Comparison of ENCODE assay signal across 8 cellular contexts in genomic region chr3:3125977-3126376, GRCh38. TPM values are rescaled to one million over a fixed set of nuclear protein-coding genes. Genes with fewer than 3 reads are reported as not detected.
DNase-seq lines count a peak whose midpoint lies in the region; ATAC-seq and TF ChIP-seq lines count a peak whose summit lies in the region.

No MANE protein-coding gene starts in this region.

- no peaks in the 10 kb centered on the region for H4K20me1 ChIP-seq in SK-N-SH (ENCODE audit: insufficient read depth)

- H3K4me1 Mint-ChIP-seq in activated naive CD8-positive, alpha-beta T cell treated with anti-CD3 and anti-CD28 coated beads for 36 hours = peaks cover 22% of the 10 kb centered on the region
- peaks cover 33 to 49% of the 10 kb centered on the region in 2 donors for H3K4me1 Mint-ChIP-seq in immature natural killer cell

- H2AFZ ChIP-seq in SK-N-SH (ENCODE audit: low read depth) = peak overlapping the region; percentile 99

- peak overlapping the region; percentile 90 to 92 for H3K27ac ChIP-seq in SK-N-SH (ENCODE audit: low read depth in 2 of 2, low read length in 1 of 2)
- H3K27ac ChIP-seq in stomach smooth muscle (ENCODE audit: low read length) = peak overlapping the region; percentile 80

- H3K36me3 Mint-ChIP-seq in activated naive CD8-positive, alpha-beta T cell treated with anti-CD3 and anti-CD28 coated beads for 36 hours = peaks cover 40% of the 10 kb centered on the region
- peaks cover 0 to 9% (median 3%) of the 10 kb centered on the region in 3 donors for H3K36me3 Mint-ChIP-seq in immature natural killer cell

- no peak for ATAC-seq in SK-N-SH treated with all-trans-retinoic acid at 6 μM for 48 hours

- TF ChIP-seq CTCF in SK-N-SH (IDR thresholded peaks at IDR 0.05) = no peak

- peaks cover 4% of the 10 kb centered on the region for H3F3A ChIP-seq in SK-N-SH (replicated peaks; ENCODE audit: insufficient read depth)

- H3K9me3 ChIP-seq in SK-N-SH (no peaks in the 10 kb centered on the region), stomach smooth muscle (ENCODE audit: control insufficient read depth in 2 of 2, low read length in 2 of 2) (no peaks in the 10 kb centered on the region)

- no peak for TF ChIP-seq RAD21 in SK-N-SH (IDR thresholded peaks at IDR 0.05; ENCODE audit: low read length)

- peak overlapping the region; percentile 97 for H3K4me3 Mint-ChIP-seq in activated naive CD8-positive, alpha-beta T cell treated with anti-CD3 and anti-CD28 coated beads for 36 hours
- peak overlapping the region; percentile 94 to 99 (median 98) for H3K4me3 Mint-ChIP-seq in immature natural killer cell

- POLR2A ChIA-PET in SK-N-SH (lab: Yijun Ruan, JAX) = no interaction called here

- DNase-seq in SK-N-SH (no peak), immature natural killer cell (no peak), NCI-H748 (lab: John Stamatoyannopoulos, UW; ENCODE audit: unreplicated experiment) (no peak), NCI-H446 treated with DMSO at 0.1 percent for 48 hours (lab: John Stamatoyannopoulos, UW) (no peak), NCI-H774 (lab: John Stamatoyannopoulos, UW) (no peak)
- DNase-seq in activated naive CD8-positive, alpha-beta T cell treated with anti-CD3 and anti-CD28 coated beads for 36 hours = no peak

- H3K36me3 ChIP-seq in SK-N-SH (replicated peaks in 1 of 2; ENCODE audit: control insufficient read depth in 1 of 2, insufficient read depth in 2 of 2, low read length in 1 of 2) = peaks cover 16 to 23% of the 10 kb centered on the region in 2 experiments
- H3K36me3 ChIP-seq in stomach smooth muscle (ENCODE audit: control insufficient read depth in 2 of 2, insufficient read depth in 2 of 2, low read length in 2 of 2) = peaks cover 0 to 4% of the 10 kb centered on the region in 2 donors

- H3K4me1 ChIP-seq in SK-N-SH (ENCODE audit: control insufficient read depth in 1 of 2, insufficient read depth in 2 of 2, low read depth in 1 of 2, low read length in 1 of 2) (peaks cover 0 to 8% of the 10 kb centered on the region in 2 experiments; a peak in 2 of 4 replicates), stomach smooth muscle (ENCODE audit: control insufficient read depth, insufficient read depth, low read length) (peaks cover 17% of the 10 kb centered on the region)

- H3K27ac Mint-ChIP-seq in activated naive CD8-positive, alpha-beta T cell treated with anti-CD3 and anti-CD28 coated beads for 36 hours = peak overlapping the region; percentile 99
- peak overlapping the region; percentile 98 to 99 (median 99) for H3K27ac Mint-ChIP-seq in immature natural killer cell

- CTCF ChIA-PET in SK-N-SH (lab: Yijun Ruan, JAX) = no interaction called here

- H3K27me3 ChIP-seq in SK-N-SH (ENCODE audit: insufficient read depth) (no peaks in the 10 kb centered on the region), stomach smooth muscle (ENCODE audit: control insufficient read depth in 1 of 2, insufficient read depth in 2 of 2, low read length in 2 of 2) (no peaks in the 10 kb centered on the region)

- no peak for TF ChIP-seq EP300 in SK-N-SH (IDR thresholded peaks at IDR 0.05; ENCODE audit: borderline replicate concordance in 1 of 2, low read depth in 1 of 2, low read length in 1 of 2)

- H3K9me3 Mint-ChIP-seq in activated naive CD8-positive, alpha-beta T cell treated with anti-CD3 and anti-CD28 coated beads for 36 hours = no peaks in the 10 kb centered on the region
- H3K9me3 Mint-ChIP-seq in immature natural killer cell = no peaks in the 10 kb centered on the region

- H3K27me3 Mint-ChIP-seq in activated naive CD8-positive, alpha-beta T cell treated with anti-CD3 and anti-CD28 coated beads for 36 hours = no peaks in the 10 kb centered on the region
- peaks cover 13 to 40% (median 23%) of the 10 kb centered on the region in 3 donors for H3K27me3 Mint-ChIP-seq in immature natural killer cell (ENCODE audit: low read depth in 3 of 3)

- H3K4me2 ChIP-seq in SK-N-SH = peak overlapping the region; percentile 93

- H3K9ac ChIP-seq in SK-N-SH (peak overlapping the region; percentile 97), stomach smooth muscle (ENCODE audit: low read length in 2 of 2) (peak overlapping the region; percentile 78 to 92)

- WGBS in SK-N-SH (ENCODE audit: low lambda C conversion rate) = 90% methylated on average over 24 of the region's 24 CpGs

- H3K79me2 ChIP-seq in SK-N-SH (ENCODE audit: insufficient read depth) = peaks cover 41% of the 10 kb centered on the region

- no peaks in the 10 kb centered on the region for H3K9me2 ChIP-seq in SK-N-SH

- H3K4me3 ChIP-seq in SK-N-SH (ENCODE audit: low read depth in 2 of 2, low read length in 1 of 2) (peak overlapping the region; percentile 92), stomach smooth muscle (ENCODE audit: low read length in 2 of 2) (peak overlapping the region; percentile 64 to 91)

TF ChIP-seq in SK-N-SH, 30 proteins besides CTCF, POLR2A, EP300 and RAD21 (continues in another document):
- TF ChIP-seq JUND (IDR thresholded peaks at IDR 0.05) (no peak), ELF1 (IDR thresholded peaks at IDR 0.05) (no peak), GABPA (IDR thresholded peaks at IDR 0.05; ENCODE audit: low read depth) (no peak), CHD2 (IDR thresholded peaks at IDR 0.05; ENCODE audit: low read length, partially characterized antibody) (no peak), NFIC (IDR thresholded peaks at IDR 0.05; ENCODE audit: borderline replicate concordance) (no peak), RXRA (IDR thresholded peaks at IDR 0.05; ENCODE audit: borderline replicate concordance, low read depth) (no peak), MAX (IDR thresholded peaks at IDR 0.05; ENCODE audit: low read depth) (no peak), RFX5 (IDR thresholded peaks at IDR 0.05; ENCODE audit: low read length) (no peak)

TF ChIP-seq in SK-N-SH treated with all-trans-retinoic acid at 6 μM for 48 hours, 23 proteins besides CTCF, POLR2A, EP300 and RAD21:
- no peak for TF ChIP-seq TOX (CRISPR knock-in tag; IDR thresholded peaks at IDR 0.05; ENCODE audit: borderline replicate concordance)
- no peak for TF ChIP-seq ZFP3 (CRISPR knock-in tag; IDR thresholded peaks at IDR 0.05)
- TF ChIP-seq ZNF565 (CRISPR knock-in tag; conservative IDR thresholded peaks at IDR 0.05; ENCODE audit: low read depth) = no peak
- TF ChIP-seq CREB5 (CRISPR knock-in tag; IDR thresholded peaks at IDR 0.05; ENCODE audit: low read depth) = no peak
- TF ChIP-seq, protein P1, sequence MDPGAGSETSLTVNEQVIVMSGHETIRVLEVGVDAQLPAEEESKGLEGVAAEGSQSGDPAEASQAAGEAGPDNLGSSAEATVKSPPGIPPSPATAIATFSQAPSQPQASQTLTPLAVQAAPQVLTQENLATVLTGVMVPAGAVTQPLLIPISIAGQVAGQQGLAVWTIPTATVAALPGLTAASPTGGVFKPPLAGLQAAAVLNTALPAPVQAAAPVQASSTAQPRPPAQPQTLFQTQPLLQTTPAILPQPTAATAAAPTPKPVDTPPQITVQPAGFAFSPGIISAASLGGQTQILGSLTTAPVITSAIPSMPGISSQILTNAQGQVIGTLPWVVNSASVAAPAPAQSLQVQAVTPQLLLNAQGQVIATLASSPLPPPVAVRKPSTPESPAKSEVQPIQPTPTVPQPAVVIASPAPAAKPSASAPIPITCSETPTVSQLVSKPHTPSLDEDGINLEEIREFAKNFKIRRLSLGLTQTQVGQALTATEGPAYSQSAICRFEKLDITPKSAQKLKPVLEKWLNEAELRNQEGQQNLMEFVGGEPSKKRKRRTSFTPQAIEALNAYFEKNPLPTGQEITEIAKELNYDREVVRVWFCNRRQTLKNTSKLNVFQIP (CRISPR knock-in tag; IDR thresholded peaks at IDR 0.05; ENCODE audit: borderline replicate concordance, low read depth) = no peak
- no peak for TF ChIP-seq OSR1 (CRISPR knock-in tag; IDR thresholded peaks at IDR 0.05)
- TF ChIP-seq SNAI2 (CRISPR knock-in tag; IDR thresholded peaks at IDR 0.05) = no peak
- no peak for TF ChIP-seq BACH2 (CRISPR knock-in tag; IDR thresholded peaks at IDR 0.05; ENCODE audit: borderline replicate concordance)
- no peak for TF ChIP-seq PPARA (CRISPR knock-in tag; IDR thresholded peaks at IDR 0.05; ENCODE audit: borderline replicate concordance)
- TF ChIP-seq ZNF8 (CRISPR knock-in tag; IDR thresholded peaks at IDR 0.05) = no peak
- no peak for TF ChIP-seq ZC3H10 (CRISPR knock-in tag; IDR thresholded peaks at IDR 0.05)
- no peak for TF ChIP-seq ZNF70 (CRISPR knock-in tag; IDR thresholded peaks at IDR 0.05)
- no peak for TF ChIP-seq CSDC2 (CRISPR knock-in tag; IDR thresholded peaks at IDR 0.05)
- TF ChIP-seq TCF4 (CRISPR knock-in tag; IDR thresholded peaks at IDR 0.05; ENCODE audit: borderline replicate concordance) = no peak

RNA-seq across cellular contexts. Expression of gene TRNT1, which starts 0.8 kb away (rescaled TPM):
- polyA plus RNA-seq in SK-N-SH (2012; rRNA removed) (7.4 and 11.1 TPM in 2 replicates), immature natural killer cell (10 to 100 TPM in 2 of 3 donors, 1 to 10 TPM in 1; 7.4 to 18.7 (median 15.9) TPM)
- polyA plus RNA-seq in SK-N-SH (2012; cell fraction: cytosol; rRNA removed) = 11.1 and 14.4 TPM in 2 replicates
- 14.9 and 22.4 TPM in 2 replicates for polyA plus RNA-seq in SK-N-SH (2012; cell fraction: nucleus; rRNA removed)
- total RNA-seq in activated naive CD8-positive, alpha-beta T cell treated with anti-CD3 and anti-CD28 coated beads for 36 hours = 10 to 100 TPM; 52.0 to 59.5 TPM

RNA-seq across cellular contexts. Expression of gene IL5RA, which starts 15.8 kb away (rescaled TPM):
- not detected in 2 replicates for polyA plus RNA-seq in SK-N-SH (2012; rRNA removed)
- 0.01 TPM in 1 of 2 replicates, not detected in the other for polyA plus RNA-seq in SK-N-SH (2012; cell fraction: cytosol; rRNA removed)
- polyA plus RNA-seq in SK-N-SH (2012; cell fraction: nucleus; rRNA removed) = not detected in 2 replicates
- total RNA-seq in activated naive CD8-positive, alpha-beta T cell treated with anti-CD3 and anti-CD28 coated beads for 36 hours = not detected
- polyA plus RNA-seq in immature natural killer cell = 1 to 10 TPM in 1 of 3 donors, not detected in 2; 1.0 TPM

RNA-seq across cellular contexts. Expression of gene CRBN, which starts 53.5 kb away (rescaled TPM):
- 17.5 and 35.2 TPM in 2 replicates for polyA plus RNA-seq in SK-N-SH (2012; rRNA removed)
- 28.6 and 30.5 TPM in 2 replicates for polyA plus RNA-seq in SK-N-SH (2012; cell fraction: cytosol; rRNA removed)
- polyA plus RNA-seq in SK-N-SH (2012; cell fraction: nucleus; rRNA removed) = 23.0 and 40.2 TPM in 2 replicates
- total RNA-seq in activated naive CD8-positive, alpha-beta T cell treated with anti-CD3 and anti-CD28 coated beads for 36 hours = 10 to 100 TPM; 37.7 to 43.6 TPM
- polyA plus RNA-seq in immature natural killer cell = 100 to 1,000 TPM; 171 to 176 (median 174) TPM
